In genomic region chr15:31216210-31216911, GRCh38 we compare ENCODE assay signal across 8 cellular contexts.
DNase-seq lines count a peak whose midpoint lies in the region; ATAC-seq and TF ChIP-seq lines count a peak whose summit lies in the region.

No MANE protein-coding gene starts in this region.

- no peaks in the 10 kb centered on the region for H3K36me3 Mint-ChIP-seq in activated T-cell treated with anti-CD3 and anti-CD28 coated beads, Interleukin-2, amount 50 U/mL, for 4 hours (ENCODE audit: insufficient read depth)

- no peaks in the 10 kb centered on the region for H3K27me3 ChIP-seq in neural cell (ENCODE audit: insufficient read depth, low read depth, low read length)
- H3K27me3 ChIP-seq in upper lobe of right lung = no peaks in the 10 kb centered on the region

- TF ChIP-seq CTCF in fibroblast of villous mesenchyme (IDR thresholded peaks at IDR 0.05; ENCODE audit: insufficient read depth, low read depth, low read length) = no peak
- TF ChIP-seq CTCF in neural cell (IDR thresholded peaks at IDR 0.05; ENCODE audit: poor library complexity, severe bottlenecking) = no peak
- no peak for TF ChIP-seq CTCF in upper lobe of right lung (IDR thresholded peaks at IDR 0.05)

- H3K27me3 Mint-ChIP-seq in activated T-cell treated with anti-CD3 and anti-CD28 coated beads, Interleukin-2, amount 50 U/mL, for 4 hours (ENCODE audit: low read depth) = no peaks in the 10 kb centered on the region

- H3K9me3 ChIP-seq in neural cell (ENCODE audit: low read length) (no peaks in the 10 kb centered on the region), upper lobe of right lung (no peaks in the 10 kb centered on the region)

- ATAC-seq in GM18868 (IDR thresholded peaks at IDR 0.05; ENCODE audit: unreplicated experiment) (peak; percentile 29), HG03095 (IDR thresholded peaks at IDR 0.05; ENCODE audit: unreplicated experiment) (peak; percentile 29), upper lobe of right lung (peak; percentile 83)
- ATAC-seq in activated T-cell treated with anti-CD3 and anti-CD28 coated beads, Interleukin-2, amount 50 U/mL, for 4 hours = peak; percentile 7 to 25

- H3K9ac ChIP-seq in neural cell (ENCODE audit: low read length) = peak overlapping the region; percentile 20

- no peaks in the 10 kb centered on the region for H3K79me2 ChIP-seq in neural cell (replicated peaks; ENCODE audit: insufficient read depth, low read length)

- peaks cover 36% of the 10 kb centered on the region for H3K4me1 ChIP-seq in upper lobe of right lung

- intact Hi-C loops in upper lobe of right lung (cut with DNase I) = loop anchor here (10.0 kb wide), 1 partner anchor 108 kb away; the partner anchor contains the start of gene KLF13

- peaks cover 22% of the 10 kb centered on the region for H3K4me1 Mint-ChIP-seq in activated T-cell treated with anti-CD3 and anti-CD28 coated beads, Interleukin-2, amount 50 U/mL, for 4 hours (ENCODE audit: low read depth)

- H3K4me3 Mint-ChIP-seq in activated T-cell treated with anti-CD3 and anti-CD28 coated beads, Interleukin-2, amount 50 U/mL, for 4 hours = peak overlapping the region; percentile 78

- DNase-seq in AG20443 (ENCODE audit: low spot score) (peak; percentile 74), NCI-H748 (lab: John Stamatoyannopoulos, UW; ENCODE audit: unreplicated experiment) (peak; percentile 80), fibroblast of villous mesenchyme (ENCODE audit: low read depth) (peak; percentile 90), upper lobe of right lung (peak; percentile 98)
- DNase-seq in activated T-cell treated with anti-CD3 and anti-CD28 coated beads, Interleukin-2, amount 50 U/mL, for 4 hours = no peak

- no peaks in the 10 kb centered on the region for H3K36me3 ChIP-seq in neural cell (ENCODE audit: insufficient read depth, low read length)
- no peaks in the 10 kb centered on the region for H3K36me3 ChIP-seq in upper lobe of right lung

- H3K9me3 Mint-ChIP-seq in activated T-cell treated with anti-CD3 and anti-CD28 coated beads, Interleukin-2, amount 50 U/mL, for 4 hours = no peaks in the 10 kb centered on the region

- H3K4me2 ChIP-seq in neural cell (ENCODE audit: low read length) = no peak overlapping the region

- TF ChIP-seq EP300 in neural cell (conservative IDR thresholded peaks at IDR 0.05; ENCODE audit: poor library complexity, severe bottlenecking) = no peak

- H4K20me1 ChIP-seq in neural cell (ENCODE audit: insufficient read depth) = no peaks in the 10 kb centered on the region

- H2AFZ ChIP-seq in neural cell (ENCODE audit: low read depth, low read length) = no peak overlapping the region

- no peaks in the 10 kb centered on the region for H3K9me2 ChIP-seq in neural cell (ENCODE audit: insufficient read depth, low read length)

- TF ChIP-seq RAD21 in neural cell (conservative IDR thresholded peaks at IDR 0.05) = no peak

- H3F3A ChIP-seq in neural cell (ENCODE audit: insufficient read depth, low read length, poor library complexity, severe bottlenecking) = no peaks in the 10 kb centered on the region

- H3K4me3 ChIP-seq in fibroblast of villous mesenchyme (ENCODE audit: low read depth, low read length) = peak overlapping the region; percentile 51
- H3K4me3 ChIP-seq in neural cell (ENCODE audit: low read length) = peak overlapping the region; percentile 63
- H3K4me3 ChIP-seq in upper lobe of right lung = peak overlapping the region; percentile 63

- no peak overlapping the region for H3K27ac ChIP-seq in neural cell (ENCODE audit: low read length)
- peak overlapping the region; percentile 99 for H3K27ac ChIP-seq in upper lobe of right lung

TF ChIP-seq in neural cell, 6 proteins besides CTCF, POLR2A, EP300 and RAD21:
- TF ChIP-seq EZH2 (IDR thresholded peaks at IDR 0.05; ENCODE audit: borderline replicate concordance, insufficient read depth, low read length, poor library complexity, severe bottlenecking) (no peak), MXI1 (conservative IDR thresholded peaks at IDR 0.05; ENCODE audit: poor library complexity, severe bottlenecking) (no peak), SMC3 (conservative IDR thresholded peaks at IDR 0.05; ENCODE audit: poor library complexity) (no peak), REST (IDR thresholded peaks at IDR 0.05; ENCODE audit: borderline replicate concordance) (no peak), TAF1 (IDR thresholded peaks at IDR 0.05; ENCODE audit: low read depth) (no peak), POLR2AphosphoS5 (IDR thresholded peaks at IDR 0.05) (no peak)

Comparison
In these comparisons a context has a peak if more than half of its experiments do, and no peak if none do; other contexts are left out.
1. ATAC-seq: peak in every context shown above with its lines; median percentile 83 in upper lobe of right lung; 29 in GM18868; 29 in HG03095; 16 in activated T-cell treated with anti-CD3 and anti-CD28 coated beads, Interleukin-2, amount 50 U/mL, for 4 hours.